In the genomic region with DNA sequence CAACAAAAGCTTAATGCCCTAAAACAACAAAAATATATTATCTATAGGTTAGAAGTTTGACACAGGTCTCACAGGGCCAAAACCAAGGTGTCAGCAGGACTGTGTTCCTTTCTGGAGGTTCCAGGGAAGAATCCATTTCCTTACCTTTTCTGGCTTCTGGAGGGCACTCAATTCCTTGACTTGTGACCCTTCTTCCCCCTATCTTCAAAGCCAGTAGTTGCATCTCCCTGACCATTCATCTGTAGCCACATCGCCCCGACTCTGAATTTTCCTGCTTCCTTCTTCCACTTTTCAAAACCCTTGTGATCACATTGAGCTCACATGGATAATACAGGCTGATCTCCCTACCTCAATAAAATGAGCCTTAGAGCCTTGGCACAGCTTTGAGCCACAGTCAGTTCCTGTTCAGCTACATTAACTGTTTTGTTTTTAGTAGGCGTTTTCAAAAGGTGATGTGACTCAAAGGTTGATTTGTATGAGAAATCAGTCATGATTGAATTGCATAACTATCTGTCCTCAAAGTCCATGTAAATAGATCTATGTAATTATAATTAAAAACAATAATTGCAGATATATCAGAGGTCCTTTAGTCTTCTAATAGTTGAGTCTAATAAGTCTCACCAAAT, we compare ENCODE assay signal across 19 cellular contexts. TPM values are rescaled to one million over a fixed set of nuclear protein-coding genes. Genes with fewer than 3 reads are reported as not detected.
DNase-seq lines count a peak whose midpoint lies in the region; ATAC-seq, FAIRE-seq and TF ChIP-seq lines count a peak whose summit lies in the region.
"Had no signal": no experiment of that assay in that cellular context is flagged by ENCODE, and none has a peak within 500 bp of the region (broad histone marks: within the 10 kb centered on the region; RNA-seq: fewer than 3 reads in every experiment).

No MANE protein-coding gene starts in this region.

- no peak overlapping the region for H3K4me3 Mint-ChIP-seq in Calu3 (ENCODE audit: low read depth, unreplicated experiment)
- H3K4me3 Mint-ChIP-seq in stimulated activated naive B cell treated with anti-CD40 and anti-IgM and Interleukin-4, amounts not matched to agents 10 μg/mL and 1 μg/mL and 100 μg/mL, for 72 hours: no peak overlapping the region
- H3K4me3 Mint-ChIP-seq: dendritic cell treated with granulocyte-macrophage colony-stimulating factor and Interleukin-4, amounts not matched to agents 40 ng/mL and 50 ng/mL, for 4 days had no signal

- POLR2A ChIA-PET in HCT116 (lab: Charles Lee): no interaction called here

- no peak for TF ChIP-seq POLR2A in HCT116 (IDR thresholded peaks at IDR 0.05; ENCODE audit: borderline replicate concordance, extremely low read depth, insufficient read depth, insufficient read length)

- peaks cover 10 to 16% of the 10 kb centered on the region in 2 experiments for H3K36me3 ChIP-seq in HCT116 (ENCODE audit: control insufficient read depth in 1 of 2, insufficient read depth in 2 of 2, low read length in 2 of 2)

- CTCF ChIA-PET in Calu3 (lab: Charles Lee) (interaction anchor here (1.6 kb wide), 1 partner anchor 12 kb away, joined by 3 read pairs; no protein-coding TSS in a partner anchor), HCT116 (lab: Charles Lee) (interaction anchor here (1.8 kb wide), 1 partner anchor 9 kb away, joined by 5 read pairs; no protein-coding TSS in a partner anchor)

- no peak for TF ChIP-seq RAD21 in HCT116 (IDR thresholded peaks at IDR 0.05; ENCODE audit: low read depth)

- peak; percentile 33 for FAIRE-seq in colon (lab: Jason Lieb, UNC)
- FAIRE-seq: astrocyte, K562, kidney had no signal

- no peaks in the 10 kb centered on the region for H3K9me2 ChIP-seq in HCT116 (ENCODE audit: insufficient read depth)

- peaks cover 18% of the 10 kb centered on the region for H3K4me1 Mint-ChIP-seq in Calu3 (ENCODE audit: low read depth, unreplicated experiment)
- H3K4me1 Mint-ChIP-seq in stimulated activated naive B cell treated with anti-CD40 and anti-IgM and Interleukin-4, amounts not matched to agents 10 μg/mL and 1 μg/mL and 100 μg/mL, for 72 hours: peaks cover 7 to 27% of the 10 kb centered on the region in 2 donors

- H3K4me3 ChIP-seq in HCT116 (replicated peaks in 1 of 2; ENCODE audit: low read depth in 1 of 2, low read length in 2 of 2): no peak overlapping the region
- H3K4me3 ChIP-seq: K562, SJCRH30 had no signal

- no peak for DNase-seq in Calu3
- no peak for DNase-seq in HCT116 (ENCODE audit: low read depth, low spot score)
- peak; percentile 2 to 4 for DNase-seq in lung microvascular endothelial cell (ENCODE audit: low read depth in 2 of 2)
- no peak for DNase-seq in stimulated activated naive B cell treated with anti-CD40 and anti-IgM and Interleukin-4, amounts not matched to agents 10 μg/mL and 1 μg/mL and 100 μg/mL, for 72 hours
- DNase-seq: activated CD4-positive, CD25-positive, alpha-beta regulatory T cell; activated gamma-delta T cell; head of caudate nucleus; kidney; occipital lobe; OCI-M1; right cardiac atrium; SJCRH30 had no signal

- H3K27ac ChIP-seq in HCT116 (ENCODE audit: low read depth, low read length): no peak overlapping the region
- H3K27ac ChIP-seq: SJCRH30 had no signal

- H3K36me3 Mint-ChIP-seq in Calu3 (ENCODE audit: insufficient read depth, unreplicated experiment): peaks cover 26% of the 10 kb centered on the region
- H3K36me3 Mint-ChIP-seq in stimulated activated naive B cell treated with anti-CD40 and anti-IgM and Interleukin-4, amounts not matched to agents 10 μg/mL and 1 μg/mL and 100 μg/mL, for 72 hours: peaks cover 6 to 12% of the 10 kb centered on the region in 2 donors

- H3K79me2 ChIP-seq in HCT116 (ENCODE audit: insufficient read depth, low read length): peaks cover 74% of the 10 kb centered on the region

- H3K27me3 ChIP-seq in HCT116 (ENCODE audit: insufficient read depth, low read length): no peaks in the 10 kb centered on the region
- H3K27me3 ChIP-seq: SJCRH30 had no signal

- no peak overlapping the region for H3K9ac ChIP-seq in HCT116 (ENCODE audit: low read length)

- H3K27ac Mint-ChIP-seq in Calu3 (ENCODE audit: unreplicated experiment): peak overlapping the region; percentile 5
- no peak overlapping the region for H3K27ac Mint-ChIP-seq in stimulated activated naive B cell treated with anti-CD40 and anti-IgM and Interleukin-4, amounts not matched to agents 10 μg/mL and 1 μg/mL and 100 μg/mL, for 72 hours
- H3K27ac Mint-ChIP-seq: dendritic cell treated with granulocyte-macrophage colony-stimulating factor and Interleukin-4, amounts not matched to agents 40 ng/mL and 50 ng/mL, for 4 days had no signal

- no peaks in the 10 kb centered on the region for H3K4me1 ChIP-seq in HCT116 (ENCODE audit: control insufficient read depth in 1 of 2, insufficient read depth in 2 of 2, low read length in 2 of 2)
- H3K4me1 ChIP-seq: SJCRH30 had no signal

- peaks cover 10% of the 10 kb centered on the region; the same call in 1 of the 2 replicates for H4K20me1 ChIP-seq in HCT116 (ENCODE audit: insufficient read depth)

- H3K4me2 ChIP-seq in HCT116 (ENCODE audit: low read length): no peak overlapping the region

- no peaks in the 10 kb centered on the region for H3K9me3 ChIP-seq in HCT116 (ENCODE audit: control insufficient read depth in 1 of 2, insufficient read depth in 1 of 2, low read depth in 1 of 2, low read length in 2 of 2)
- H3K9me3 ChIP-seq: SJCRH30 had no signal

- H3K9me3 Mint-ChIP-seq in Calu3 (ENCODE audit: low read depth, unreplicated experiment): no peaks in the 10 kb centered on the region
- no peaks in the 10 kb centered on the region for H3K9me3 Mint-ChIP-seq in stimulated activated naive B cell treated with anti-CD40 and anti-IgM and Interleukin-4, amounts not matched to agents 10 μg/mL and 1 μg/mL and 100 μg/mL, for 72 hours
- H3K9me3 Mint-ChIP-seq: dendritic cell treated with granulocyte-macrophage colony-stimulating factor and Interleukin-4, amounts not matched to agents 40 ng/mL and 50 ng/mL, for 4 days had no signal

- no TSS peak for BruUV-seq in Calu3 (replicated peaks; lab: Mats Ljungman, UMichigan)
- BruUV-seq in HCT116 (replicated peaks; lab: Mats Ljungman, UMichigan): no TSS peak

- H2AFZ ChIP-seq in HCT116 (ENCODE audit: low read depth, low read length, poor library complexity, severe bottlenecking): no peak overlapping the region

- intact Hi-C loops in Calu3 (cut with micrococcal nuclease; ENCODE audit: unreplicated experiment): no loop called here
- intact Hi-C loops in HCT116 (cut with micrococcal nuclease): no loop called here

- ATAC-seq in HCT116 (0 out of 2 replicates have a peak, but pooled peaks have one; percentile 27), HG02759 (IDR thresholded peaks at IDR 0.05; ENCODE audit: unreplicated experiment) (no peak), HG03439 (IDR thresholded peaks at IDR 0.05; ENCODE audit: unreplicated experiment) (no peak), HG02870 (IDR thresholded peaks at IDR 0.05; ENCODE audit: unreplicated experiment) (no peak)
- no peak for ATAC-seq in stimulated activated naive B cell treated with anti-CD40 and anti-IgM and Interleukin-4, amounts not matched to agents 10 μg/mL and 1 μg/mL and 100 μg/mL, for 72 hours (replicated peaks)
- ATAC-seq: K562, right cardiac atrium had no signal

- RAD21 ChIA-PET in HCT116 (lab: Charles Lee; ENCODE audit: low non-redundant PET in 1 of 2, low total read pairs in 2 of 2, uncharacterized antibody in 2 of 2, unreplicated experiment in 2 of 2): no interaction called here

- no peaks in the 10 kb centered on the region for H3K27me3 Mint-ChIP-seq in Calu3 (ENCODE audit: unreplicated experiment)
- H3K27me3 Mint-ChIP-seq in stimulated activated naive B cell treated with anti-CD40 and anti-IgM and Interleukin-4, amounts not matched to agents 10 μg/mL and 1 μg/mL and 100 μg/mL, for 72 hours: no peaks in the 10 kb centered on the region
- H3K27me3 Mint-ChIP-seq: dendritic cell treated with granulocyte-macrophage colony-stimulating factor and Interleukin-4, amounts not matched to agents 40 ng/mL and 50 ng/mL, for 4 days had no signal

- TF ChIP-seq CTCF in Calu3 (IDR thresholded peaks at IDR 0.05; ENCODE audit: unreplicated experiment) (no peak), HCT116 (IDR thresholded peaks at IDR 0.05 in 2 of 3, conservative IDR thresholded peaks at IDR 0.05 in 1 of 3; ENCODE audit: borderline replicate concordance in 1 of 3, insufficient read depth in 1 of 3, low read depth in 2 of 3, low read length in 2 of 3) (no peak)

TF ChIP-seq in HCT116, 20 proteins besides CTCF, POLR2A, EP300 and RAD21 (continues in another document):
- TF ChIP-seq ZFX (IDR thresholded peaks at IDR 0.05) (no peak), SIN3A (IDR thresholded peaks at IDR 0.05; ENCODE audit: low read depth) (no peak), TCF7L2 (IDR thresholded peaks at IDR 0.05; ENCODE audit: borderline replicate concordance, extremely low read depth, insufficient read depth, insufficient read length) (no peak), EGR1 (IDR thresholded peaks at IDR 0.05; ENCODE audit: low read depth) (no peak), FOSL1 (IDR thresholded peaks at IDR 0.05; ENCODE audit: low read depth) (no peak), SP1 (IDR thresholded peaks at IDR 0.05; ENCODE audit: low read depth) (no peak)
- TF ChIP-seq, protein P1, sequence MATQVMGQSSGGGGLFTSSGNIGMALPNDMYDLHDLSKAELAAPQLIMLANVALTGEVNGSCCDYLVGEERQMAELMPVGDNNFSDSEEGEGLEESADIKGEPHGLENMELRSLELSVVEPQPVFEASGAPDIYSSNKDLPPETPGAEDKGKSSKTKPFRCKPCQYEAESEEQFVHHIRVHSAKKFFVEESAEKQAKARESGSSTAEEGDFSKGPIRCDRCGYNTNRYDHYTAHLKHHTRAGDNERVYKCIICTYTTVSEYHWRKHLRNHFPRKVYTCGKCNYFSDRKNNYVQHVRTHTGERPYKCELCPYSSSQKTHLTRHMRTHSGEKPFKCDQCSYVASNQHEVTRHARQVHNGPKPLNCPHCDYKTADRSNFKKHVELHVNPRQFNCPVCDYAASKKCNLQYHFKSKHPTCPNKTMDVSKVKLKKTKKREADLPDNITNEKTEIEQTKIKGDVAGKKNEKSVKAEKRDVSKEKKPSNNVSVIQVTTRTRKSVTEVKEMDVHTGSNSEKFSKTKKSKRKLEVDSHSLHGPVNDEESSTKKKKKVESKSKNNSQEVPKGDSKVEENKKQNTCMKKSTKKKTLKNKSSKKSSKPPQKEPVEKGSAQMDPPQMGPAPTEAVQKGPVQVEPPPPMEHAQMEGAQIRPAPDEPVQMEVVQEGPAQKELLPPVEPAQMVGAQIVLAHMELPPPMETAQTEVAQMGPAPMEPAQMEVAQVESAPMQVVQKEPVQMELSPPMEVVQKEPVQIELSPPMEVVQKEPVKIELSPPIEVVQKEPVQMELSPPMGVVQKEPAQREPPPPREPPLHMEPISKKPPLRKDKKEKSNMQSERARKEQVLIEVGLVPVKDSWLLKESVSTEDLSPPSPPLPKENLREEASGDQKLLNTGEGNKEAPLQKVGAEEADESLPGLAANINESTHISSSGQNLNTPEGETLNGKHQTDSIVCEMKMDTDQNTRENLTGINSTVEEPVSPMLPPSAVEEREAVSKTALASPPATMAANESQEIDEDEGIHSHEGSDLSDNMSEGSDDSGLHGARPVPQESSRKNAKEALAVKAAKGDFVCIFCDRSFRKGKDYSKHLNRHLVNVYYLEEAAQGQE (IDR thresholded peaks at IDR 0.05; ENCODE audit: low read depth): no peak

RNA-seq across cellular contexts. Expression of gene PFN2, which starts 12.4 kb away (rescaled TPM):
- total RNA-seq in Calu3 (2022) (219 and 225 TPM in 2 replicates), HCT116 (2021; ENCODE audit: unreplicated experiment) (131 TPM), lung microvascular endothelial cell (4.2 and 15.5 TPM in 2 replicates)
- 106 and 126 TPM in 2 replicates for polyA plus RNA-seq in HCT116 (2012)

Comparison
In these comparisons a context has a peak if more than half of its experiments do, and no peak if none do; other contexts are left out.
1. DNase-seq: peak in lung microvascular endothelial cell (2 of 2); none in Calu3 (single experiment), HCT116 (single experiment) and stimulated activated naive B cell treated with anti-CD40 and anti-IgM and Interleukin-4, amounts not matched to agents 10 μg/mL and 1 μg/mL and 100 μg/mL, for 72 hours (single experiment).